In genomic region chr4:147594107-147594506, GRCh38 we compare ENCODE assay signal across 2 cellular contexts.
TF ChIP-seq lines count a peak whose summit lies in the region.

No MANE protein-coding gene starts in this region.

TF ChIP-seq in HCT116, 20 proteins besides CTCF, POLR2A, EP300 and RAD21:
- TF ChIP-seq REST (IDR thresholded peaks at IDR 0.05; ENCODE audit: low read depth), result no peak
- no peak for TF ChIP-seq JUND (IDR thresholded peaks at IDR 0.05)
- no peak for TF ChIP-seq CEBPB (IDR thresholded peaks at IDR 0.05; ENCODE audit: low read depth)
- no peak for TF ChIP-seq POLR2AphosphoS5 (IDR thresholded peaks at IDR 0.05; ENCODE audit: low read depth, low read length)
- TF ChIP-seq ZFX (IDR thresholded peaks at IDR 0.05), result no peak
- no peak for TF ChIP-seq CBX3 (IDR thresholded peaks at IDR 0.05; ENCODE audit: low read depth)
- no peak for TF ChIP-seq TCF7L2 (IDR thresholded peaks at IDR 0.05; ENCODE audit: borderline replicate concordance, extremely low read depth, insufficient read depth, insufficient read length)
- TF ChIP-seq SP1 (IDR thresholded peaks at IDR 0.05; ENCODE audit: low read depth), result no peak
- no peak for TF ChIP-seq FOSL1 (IDR thresholded peaks at IDR 0.05; ENCODE audit: low read depth)
- TF ChIP-seq EZH2 (IDR thresholded peaks at IDR 0.05), result no peak
- TF ChIP-seq ZBTB33 (IDR thresholded peaks at IDR 0.05; ENCODE audit: extremely low read depth, insufficient replicate concordance, low read length), result no peak
- no peak for TF ChIP-seq ATF3 (IDR thresholded peaks at IDR 0.05)
- TF ChIP-seq SRF (IDR thresholded peaks at IDR 0.05; ENCODE audit: low read depth), result no peak
- TF ChIP-seq ZNF274 (IDR thresholded peaks at IDR 0.05; ENCODE audit: low read depth, low read length), result no peak
- TF ChIP-seq MAX (IDR thresholded peaks at IDR 0.05), result no peak
- TF ChIP-seq ELF1 (IDR thresholded peaks at IDR 0.05; ENCODE audit: borderline replicate concordance, low read depth), result no peak
- no peak for TF ChIP-seq EGR1 (IDR thresholded peaks at IDR 0.05; ENCODE audit: low read depth)
- no peak for TF ChIP-seq SIN3A (IDR thresholded peaks at IDR 0.05; ENCODE audit: low read depth)

TF ChIP-seq in K562, 482 proteins besides CTCF, POLR2A, EP300 and RAD21 (continued from another document):
- no peak for TF ChIP-seq ATF4 (CRISPR knock-in tag; IDR thresholded peaks at IDR 0.05)
- TF ChIP-seq CHAMP1 (IDR thresholded peaks at IDR 0.05), result no peak
- no peak for TF ChIP-seq STAT5A (IDR thresholded peaks at IDR 0.05; ENCODE audit: borderline replicate concordance, low read length)
- TF ChIP-seq CHD4 (IDR thresholded peaks at IDR 0.05; ENCODE audit: insufficient read depth, insufficient replicate concordance, low read depth, low read length, poor library complexity, severe bottlenecking), result no peak
- no peak for TF ChIP-seq SOX6 (IDR thresholded peaks at IDR 0.05)
- TF ChIP-seq TCF15 (CRISPR knock-in tag; IDR thresholded peaks at IDR 0.05), result no peak
TF ChIP-seq in K562: peak in this region for 0.
